In the genomic region with DNA sequence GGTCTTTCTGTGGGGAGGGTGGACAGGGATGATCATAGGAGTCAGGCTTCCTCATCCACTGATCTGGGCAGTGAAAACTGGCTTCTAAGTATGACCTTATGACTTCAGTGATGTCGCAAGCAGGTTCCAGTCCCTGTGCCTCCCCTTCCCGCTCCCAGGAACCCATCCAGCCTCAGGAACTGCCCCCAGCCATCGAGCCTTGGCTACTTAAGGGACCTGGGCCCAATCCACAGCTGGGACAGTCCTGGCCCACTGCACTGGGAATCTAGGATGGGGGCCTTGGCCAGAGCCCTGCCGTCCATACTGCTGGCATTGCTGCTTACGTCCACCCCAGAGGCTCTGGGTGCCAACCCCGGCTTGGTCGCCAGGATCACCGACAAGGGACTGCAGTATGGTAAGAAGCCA, we compare ENCODE assay signal across 1 cellular context.
TF ChIP-seq lines count a peak whose summit lies in the region.

A gene with protein sequence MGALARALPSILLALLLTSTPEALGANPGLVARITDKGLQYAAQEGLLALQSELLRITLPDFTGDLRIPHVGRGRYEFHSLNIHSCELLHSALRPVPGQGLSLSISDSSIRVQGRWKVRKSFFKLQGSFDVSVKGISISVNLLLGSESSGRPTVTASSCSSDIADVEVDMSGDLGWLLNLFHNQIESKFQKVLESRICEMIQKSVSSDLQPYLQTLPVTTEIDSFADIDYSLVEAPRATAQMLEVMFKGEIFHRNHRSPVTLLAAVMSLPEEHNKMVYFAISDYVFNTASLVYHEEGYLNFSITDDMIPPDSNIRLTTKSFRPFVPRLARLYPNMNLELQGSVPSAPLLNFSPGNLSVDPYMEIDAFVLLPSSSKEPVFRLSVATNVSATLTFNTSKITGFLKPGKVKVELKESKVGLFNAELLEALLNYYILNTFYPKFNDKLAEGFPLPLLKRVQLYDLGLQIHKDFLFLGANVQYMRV (plus strand): TSS at position 236 of the 405 bp plus-strand sequence. CDS start 35 bp downstream, at position 271.

TF ChIP-seq in K562, 482 proteins besides CTCF, POLR2A, EP300 and RAD21 (continued from another document):
- no peak for TF ChIP-seq ZBTB7A (IDR thresholded peaks at IDR 0.05; ENCODE audit: borderline replicate concordance, control insufficient read depth, low read depth, low read length)
- no peak for TF ChIP-seq ZNF232 (CRISPR knock-in tag; IDR thresholded peaks at IDR 0.05)
- no peak for TF ChIP-seq GABPA (tag; conservative IDR thresholded peaks at IDR 0.05; ENCODE audit: low read depth)
